Comparison of ENCODE assay signal across 1 cellular context in the genomic region with DNA sequence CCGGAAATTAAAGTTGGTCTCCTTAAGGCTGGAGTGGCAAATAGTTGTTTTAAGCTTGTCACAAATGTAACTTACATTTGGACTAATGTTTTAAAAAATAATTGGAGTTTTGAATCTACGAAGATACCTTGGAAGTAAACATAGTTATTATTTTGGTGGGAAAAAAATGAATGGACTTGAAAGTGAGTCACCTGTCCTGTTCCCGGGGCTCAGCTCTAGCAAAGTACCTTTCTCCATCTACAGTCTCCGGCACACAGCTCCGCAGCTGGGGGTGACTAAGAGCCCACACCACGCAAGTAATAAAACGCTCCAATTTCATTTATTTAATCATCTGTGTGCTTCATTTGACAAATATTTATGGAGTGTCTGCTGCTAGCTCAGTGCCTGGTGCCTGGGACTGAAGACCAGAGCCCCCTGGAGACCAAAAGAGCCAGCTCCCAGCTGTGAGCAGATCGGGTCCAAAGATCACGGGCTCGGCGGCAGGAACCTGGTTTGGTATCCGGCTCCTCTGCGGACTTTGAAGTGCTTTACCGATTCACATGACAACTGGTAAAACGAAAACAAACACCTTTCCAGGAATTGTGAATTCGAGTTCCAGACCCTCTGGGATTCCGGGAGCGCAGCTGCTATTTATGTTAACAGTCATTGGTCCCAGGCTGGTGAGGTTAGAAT.
TF ChIP-seq lines count a peak whose summit lies in the region.

No MANE protein-coding gene starts in this region.

TF ChIP-seq in HepG2, 621 proteins besides CTCF, POLR2A, EP300 and RAD21 (continued from another document and continues in another):
- TF ChIP-seq, protein P1, sequence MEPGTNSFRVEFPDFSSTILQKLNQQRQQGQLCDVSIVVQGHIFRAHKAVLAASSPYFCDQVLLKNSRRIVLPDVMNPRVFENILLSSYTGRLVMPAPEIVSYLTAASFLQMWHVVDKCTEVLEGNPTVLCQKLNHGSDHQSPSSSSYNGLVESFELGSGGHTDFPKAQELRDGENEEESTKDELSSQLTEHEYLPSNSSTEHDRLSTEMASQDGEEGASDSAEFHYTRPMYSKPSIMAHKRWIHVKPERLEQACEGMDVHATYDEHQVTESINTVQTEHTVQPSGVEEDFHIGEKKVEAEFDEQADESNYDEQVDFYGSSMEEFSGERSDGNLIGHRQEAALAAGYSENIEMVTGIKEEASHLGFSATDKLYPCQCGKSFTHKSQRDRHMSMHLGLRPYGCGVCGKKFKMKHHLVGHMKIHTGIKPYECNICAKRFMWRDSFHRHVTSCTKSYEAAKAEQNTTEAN (CRISPR knock-in tag; conservative IDR thresholded peaks at IDR 0.05) = peak; percentile 76
- TF ChIP-seq NFIC (IDR thresholded peaks at IDR 0.05; ENCODE audit: low read length) (peak; percentile 82), TGIF2 (CRISPR knock-in tag; IDR thresholded peaks at IDR 0.05) (peak; percentile 49; the same call in 1 of the 2 replicates), ZBTB1 (CRISPR knock-in tag; IDR thresholded peaks at IDR 0.05; ENCODE audit: borderline replicate concordance) (no peak), ZSCAN20 (CRISPR knock-in tag; IDR thresholded peaks at IDR 0.05; ENCODE audit: borderline replicate concordance) (0 out of 2 replicates have a peak, but pooled peaks have one; percentile 71), ZNF670 (CRISPR knock-in tag; IDR thresholded peaks at IDR 0.05; ENCODE audit: borderline replicate concordance) (0 out of 2 replicates have a peak, but pooled peaks have one; percentile 28), ZNF3 (CRISPR knock-in tag; IDR thresholded peaks at IDR 0.05) (no peak), ZSCAN21 (CRISPR knock-in tag; IDR thresholded peaks at IDR 0.05; ENCODE audit: borderline replicate concordance) (no peak), FOXA1 (IDR thresholded peaks at IDR 0.05) (no peak), FOXA1 (CRISPR knock-in tag; IDR thresholded peaks at IDR 0.05) (peak; percentile 48), FOXC1 (CRISPR knock-in tag; IDR thresholded peaks at IDR 0.05; ENCODE audit: borderline replicate concordance) (no peak), MEIS1 (CRISPR knock-in tag; IDR thresholded peaks at IDR 0.05; ENCODE audit: borderline replicate concordance) (no peak), ZNF12 (CRISPR knock-in tag; IDR thresholded peaks at IDR 0.05) (no peak), THAP11 (CRISPR knock-in tag; IDR thresholded peaks at IDR 0.05) (peak; percentile 51; the same call in 1 of the 2 replicates), FOSL2 (CRISPR knock-in tag; IDR thresholded peaks at IDR 0.05) (peak; percentile 66), TCF7 (IDR thresholded peaks at IDR 0.05; ENCODE audit: low read depth) (peak; percentile 85), YEATS4 (CRISPR knock-in tag; IDR thresholded peaks at IDR 0.05; ENCODE audit: borderline replicate concordance) (peak; percentile 74; the same call in 1 of the 2 replicates), ZNF567 (CRISPR knock-in tag; IDR thresholded peaks at IDR 0.05; ENCODE audit: borderline replicate concordance) (no peak)
- TF ChIP-seq, protein P2, sequence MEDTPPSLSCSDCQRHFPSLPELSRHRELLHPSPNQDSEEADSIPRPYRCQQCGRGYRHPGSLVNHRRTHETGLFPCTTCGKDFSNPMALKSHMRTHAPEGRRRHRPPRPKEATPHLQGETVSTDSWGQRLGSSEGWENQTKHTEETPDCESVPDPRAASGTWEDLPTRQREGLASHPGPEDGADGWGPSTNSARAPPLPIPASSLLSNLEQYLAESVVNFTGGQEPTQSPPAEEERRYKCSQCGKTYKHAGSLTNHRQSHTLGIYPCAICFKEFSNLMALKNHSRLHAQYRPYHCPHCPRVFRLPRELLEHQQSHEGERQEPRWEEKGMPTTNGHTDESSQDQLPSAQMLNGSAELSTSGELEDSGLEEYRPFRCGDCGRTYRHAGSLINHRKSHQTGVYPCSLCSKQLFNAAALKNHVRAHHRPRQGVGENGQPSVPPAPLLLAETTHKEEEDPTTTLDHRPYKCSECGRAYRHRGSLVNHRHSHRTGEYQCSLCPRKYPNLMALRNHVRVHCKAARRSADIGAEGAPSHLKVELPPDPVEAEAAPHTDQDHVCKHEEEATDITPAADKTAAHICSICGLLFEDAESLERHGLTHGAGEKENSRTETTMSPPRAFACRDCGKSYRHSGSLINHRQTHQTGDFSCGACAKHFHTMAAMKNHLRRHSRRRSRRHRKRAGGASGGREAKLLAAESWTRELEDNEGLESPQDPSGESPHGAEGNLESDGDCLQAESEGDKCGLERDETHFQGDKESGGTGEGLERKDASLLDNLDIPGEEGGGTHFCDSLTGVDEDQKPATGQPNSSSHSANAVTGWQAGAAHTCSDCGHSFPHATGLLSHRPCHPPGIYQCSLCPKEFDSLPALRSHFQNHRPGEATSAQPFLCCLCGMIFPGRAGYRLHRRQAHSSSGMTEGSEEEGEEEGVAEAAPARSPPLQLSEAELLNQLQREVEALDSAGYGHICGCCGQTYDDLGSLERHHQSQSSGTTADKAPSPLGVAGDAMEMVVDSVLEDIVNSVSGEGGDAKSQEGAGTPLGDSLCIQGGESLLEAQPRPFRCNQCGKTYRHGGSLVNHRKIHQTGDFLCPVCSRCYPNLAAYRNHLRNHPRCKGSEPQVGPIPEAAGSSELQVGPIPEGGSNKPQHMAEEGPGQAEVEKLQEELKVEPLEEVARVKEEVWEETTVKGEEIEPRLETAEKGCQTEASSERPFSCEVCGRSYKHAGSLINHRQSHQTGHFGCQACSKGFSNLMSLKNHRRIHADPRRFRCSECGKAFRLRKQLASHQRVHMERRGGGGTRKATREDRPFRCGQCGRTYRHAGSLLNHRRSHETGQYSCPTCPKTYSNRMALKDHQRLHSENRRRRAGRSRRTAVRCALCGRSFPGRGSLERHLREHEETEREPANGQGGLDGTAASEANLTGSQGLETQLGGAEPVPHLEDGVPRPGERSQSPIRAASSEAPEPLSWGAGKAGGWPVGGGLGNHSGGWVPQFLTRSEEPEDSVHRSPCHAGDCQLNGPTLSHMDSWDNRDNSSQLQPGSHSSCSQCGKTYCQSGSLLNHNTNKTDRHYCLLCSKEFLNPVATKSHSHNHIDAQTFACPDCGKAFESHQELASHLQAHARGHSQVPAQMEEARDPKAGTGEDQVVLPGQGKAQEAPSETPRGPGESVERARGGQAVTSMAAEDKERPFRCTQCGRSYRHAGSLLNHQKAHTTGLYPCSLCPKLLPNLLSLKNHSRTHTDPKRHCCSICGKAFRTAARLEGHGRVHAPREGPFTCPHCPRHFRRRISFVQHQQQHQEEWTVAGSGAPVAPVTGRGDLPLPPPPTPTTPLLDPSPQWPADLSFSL (CRISPR knock-in tag; IDR thresholded peaks at IDR 0.05) = no peak; the same call in 1 of the 2 replicates
- TF ChIP-seq, protein P3, sequence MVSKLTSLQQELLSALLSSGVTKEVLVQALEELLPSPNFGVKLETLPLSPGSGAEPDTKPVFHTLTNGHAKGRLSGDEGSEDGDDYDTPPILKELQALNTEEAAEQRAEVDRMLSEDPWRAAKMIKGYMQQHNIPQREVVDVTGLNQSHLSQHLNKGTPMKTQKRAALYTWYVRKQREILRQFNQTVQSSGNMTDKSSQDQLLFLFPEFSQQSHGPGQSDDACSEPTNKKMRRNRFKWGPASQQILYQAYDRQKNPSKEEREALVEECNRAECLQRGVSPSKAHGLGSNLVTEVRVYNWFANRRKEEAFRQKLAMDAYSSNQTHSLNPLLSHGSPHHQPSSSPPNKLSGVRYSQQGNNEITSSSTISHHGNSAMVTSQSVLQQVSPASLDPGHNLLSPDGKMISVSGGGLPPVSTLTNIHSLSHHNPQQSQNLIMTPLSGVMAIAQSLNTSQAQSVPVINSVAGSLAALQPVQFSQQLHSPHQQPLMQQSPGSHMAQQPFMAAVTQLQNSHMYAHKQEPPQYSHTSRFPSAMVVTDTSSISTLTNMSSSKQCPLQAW (CRISPR knock-in tag; IDR thresholded peaks at IDR 0.05) = 0 out of 2 replicates have a peak, but pooled peaks have one; percentile 50
- TF ChIP-seq, protein P4, sequence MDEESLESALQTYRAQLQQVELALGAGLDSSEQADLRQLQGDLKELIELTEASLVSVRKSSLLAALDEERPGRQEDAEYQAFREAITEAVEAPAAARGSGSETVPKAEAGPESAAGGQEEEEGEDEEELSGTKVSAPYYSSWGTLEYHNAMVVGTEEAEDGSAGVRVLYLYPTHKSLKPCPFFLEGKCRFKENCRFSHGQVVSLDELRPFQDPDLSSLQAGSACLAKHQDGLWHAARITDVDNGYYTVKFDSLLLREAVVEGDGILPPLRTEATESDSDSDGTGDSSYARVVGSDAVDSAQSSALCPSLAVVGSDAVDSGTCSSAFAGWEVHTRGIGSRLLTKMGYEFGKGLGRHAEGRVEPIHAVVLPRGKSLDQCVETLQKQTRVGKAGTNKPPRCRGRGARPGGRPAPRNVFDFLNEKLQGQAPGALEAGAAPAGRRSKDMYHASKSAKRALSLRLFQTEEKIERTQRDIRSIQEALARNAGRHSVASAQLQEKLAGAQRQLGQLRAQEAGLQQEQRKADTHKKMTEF (CRISPR knock-in tag; IDR thresholded peaks at IDR 0.05) = peak; percentile 85
- TF ChIP-seq, protein P5, sequence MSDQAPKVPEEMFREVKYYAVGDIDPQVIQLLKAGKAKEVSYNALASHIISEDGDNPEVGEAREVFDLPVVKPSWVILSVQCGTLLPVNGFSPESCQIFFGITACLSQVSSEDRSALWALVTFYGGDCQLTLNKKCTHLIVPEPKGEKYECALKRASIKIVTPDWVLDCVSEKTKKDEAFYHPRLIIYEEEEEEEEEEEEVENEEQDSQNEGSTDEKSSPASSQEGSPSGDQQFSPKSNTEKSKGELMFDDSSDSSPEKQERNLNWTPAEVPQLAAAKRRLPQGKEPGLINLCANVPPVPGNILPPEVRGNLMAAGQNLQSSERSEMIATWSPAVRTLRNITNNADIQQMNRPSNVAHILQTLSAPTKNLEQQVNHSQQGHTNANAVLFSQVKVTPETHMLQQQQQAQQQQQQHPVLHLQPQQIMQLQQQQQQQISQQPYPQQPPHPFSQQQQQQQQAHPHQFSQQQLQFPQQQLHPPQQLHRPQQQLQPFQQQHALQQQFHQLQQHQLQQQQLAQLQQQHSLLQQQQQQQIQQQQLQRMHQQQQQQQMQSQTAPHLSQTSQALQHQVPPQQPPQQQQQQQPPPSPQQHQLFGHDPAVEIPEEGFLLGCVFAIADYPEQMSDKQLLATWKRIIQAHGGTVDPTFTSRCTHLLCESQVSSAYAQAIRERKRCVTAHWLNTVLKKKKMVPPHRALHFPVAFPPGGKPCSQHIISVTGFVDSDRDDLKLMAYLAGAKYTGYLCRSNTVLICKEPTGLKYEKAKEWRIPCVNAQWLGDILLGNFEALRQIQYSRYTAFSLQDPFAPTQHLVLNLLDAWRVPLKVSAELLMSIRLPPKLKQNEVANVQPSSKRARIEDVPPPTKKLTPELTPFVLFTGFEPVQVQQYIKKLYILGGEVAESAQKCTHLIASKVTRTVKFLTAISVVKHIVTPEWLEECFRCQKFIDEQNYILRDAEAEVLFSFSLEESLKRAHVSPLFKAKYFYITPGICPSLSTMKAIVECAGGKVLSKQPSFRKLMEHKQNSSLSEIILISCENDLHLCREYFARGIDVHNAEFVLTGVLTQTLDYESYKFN (CRISPR knock-in tag; conservative IDR thresholded peaks at IDR 0.05) = peak; percentile 92
- TF ChIP-seq, protein P6, sequence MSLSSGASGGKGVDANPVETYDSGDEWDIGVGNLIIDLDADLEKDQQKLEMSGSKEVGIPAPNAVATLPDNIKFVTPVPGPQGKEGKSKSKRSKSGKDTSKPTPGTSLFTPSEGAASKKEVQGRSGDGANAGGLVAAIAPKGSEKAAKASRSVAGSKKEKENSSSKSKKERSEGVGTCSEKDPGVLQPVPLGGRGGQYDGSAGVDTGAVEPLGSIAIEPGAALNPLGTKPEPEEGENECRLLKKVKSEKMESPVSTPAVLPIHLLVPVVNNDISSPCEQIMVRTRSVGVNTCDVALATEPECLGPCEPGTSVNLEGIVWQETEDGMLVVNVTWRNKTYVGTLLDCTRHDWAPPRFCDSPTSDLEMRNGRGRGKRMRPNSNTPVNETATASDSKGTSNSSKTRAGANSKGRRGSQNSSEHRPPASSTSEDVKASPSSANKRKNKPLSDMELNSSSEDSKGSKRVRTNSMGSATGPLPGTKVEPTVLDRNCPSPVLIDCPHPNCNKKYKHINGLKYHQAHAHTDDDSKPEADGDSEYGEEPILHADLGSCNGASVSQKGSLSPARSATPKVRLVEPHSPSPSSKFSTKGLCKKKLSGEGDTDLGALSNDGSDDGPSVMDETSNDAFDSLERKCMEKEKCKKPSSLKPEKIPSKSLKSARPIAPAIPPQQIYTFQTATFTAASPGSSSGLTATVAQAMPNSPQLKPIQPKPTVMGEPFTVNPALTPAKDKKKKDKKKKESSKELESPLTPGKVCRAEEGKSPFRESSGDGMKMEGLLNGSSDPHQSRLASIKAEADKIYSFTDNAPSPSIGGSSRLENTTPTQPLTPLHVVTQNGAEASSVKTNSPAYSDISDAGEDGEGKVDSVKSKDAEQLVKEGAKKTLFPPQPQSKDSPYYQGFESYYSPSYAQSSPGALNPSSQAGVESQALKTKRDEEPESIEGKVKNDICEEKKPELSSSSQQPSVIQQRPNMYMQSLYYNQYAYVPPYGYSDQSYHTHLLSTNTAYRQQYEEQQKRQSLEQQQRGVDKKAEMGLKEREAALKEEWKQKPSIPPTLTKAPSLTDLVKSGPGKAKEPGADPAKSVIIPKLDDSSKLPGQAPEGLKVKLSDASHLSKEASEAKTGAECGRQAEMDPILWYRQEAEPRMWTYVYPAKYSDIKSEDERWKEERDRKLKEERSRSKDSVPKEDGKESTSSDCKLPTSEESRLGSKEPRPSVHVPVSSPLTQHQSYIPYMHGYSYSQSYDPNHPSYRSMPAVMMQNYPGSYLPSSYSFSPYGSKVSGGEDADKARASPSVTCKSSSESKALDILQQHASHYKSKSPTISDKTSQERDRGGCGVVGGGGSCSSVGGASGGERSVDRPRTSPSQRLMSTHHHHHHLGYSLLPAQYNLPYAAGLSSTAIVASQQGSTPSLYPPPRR (CRISPR knock-in tag; IDR thresholded peaks at IDR 0.05; ENCODE audit: borderline replicate concordance) = peak; percentile 71; the same call in 1 of the 2 replicates
- TF ChIP-seq, protein P7, sequence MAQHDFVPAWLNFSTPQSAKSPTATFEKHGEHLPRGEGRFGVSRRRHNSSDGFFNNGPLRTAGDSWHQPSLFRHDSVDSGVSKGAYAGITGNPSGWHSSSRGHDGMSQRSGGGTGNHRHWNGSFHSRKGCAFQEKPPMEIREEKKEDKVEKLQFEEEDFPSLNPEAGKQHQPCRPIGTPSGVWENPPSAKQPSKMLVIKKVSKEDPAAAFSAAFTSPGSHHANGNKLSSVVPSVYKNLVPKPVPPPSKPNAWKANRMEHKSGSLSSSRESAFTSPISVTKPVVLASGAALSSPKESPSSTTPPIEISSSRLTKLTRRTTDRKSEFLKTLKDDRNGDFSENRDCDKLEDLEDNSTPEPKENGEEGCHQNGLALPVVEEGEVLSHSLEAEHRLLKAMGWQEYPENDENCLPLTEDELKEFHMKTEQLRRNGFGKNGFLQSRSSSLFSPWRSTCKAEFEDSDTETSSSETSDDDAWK (CRISPR knock-in tag; IDR thresholded peaks at IDR 0.05) = no peak
- TF ChIP-seq, protein P8, sequence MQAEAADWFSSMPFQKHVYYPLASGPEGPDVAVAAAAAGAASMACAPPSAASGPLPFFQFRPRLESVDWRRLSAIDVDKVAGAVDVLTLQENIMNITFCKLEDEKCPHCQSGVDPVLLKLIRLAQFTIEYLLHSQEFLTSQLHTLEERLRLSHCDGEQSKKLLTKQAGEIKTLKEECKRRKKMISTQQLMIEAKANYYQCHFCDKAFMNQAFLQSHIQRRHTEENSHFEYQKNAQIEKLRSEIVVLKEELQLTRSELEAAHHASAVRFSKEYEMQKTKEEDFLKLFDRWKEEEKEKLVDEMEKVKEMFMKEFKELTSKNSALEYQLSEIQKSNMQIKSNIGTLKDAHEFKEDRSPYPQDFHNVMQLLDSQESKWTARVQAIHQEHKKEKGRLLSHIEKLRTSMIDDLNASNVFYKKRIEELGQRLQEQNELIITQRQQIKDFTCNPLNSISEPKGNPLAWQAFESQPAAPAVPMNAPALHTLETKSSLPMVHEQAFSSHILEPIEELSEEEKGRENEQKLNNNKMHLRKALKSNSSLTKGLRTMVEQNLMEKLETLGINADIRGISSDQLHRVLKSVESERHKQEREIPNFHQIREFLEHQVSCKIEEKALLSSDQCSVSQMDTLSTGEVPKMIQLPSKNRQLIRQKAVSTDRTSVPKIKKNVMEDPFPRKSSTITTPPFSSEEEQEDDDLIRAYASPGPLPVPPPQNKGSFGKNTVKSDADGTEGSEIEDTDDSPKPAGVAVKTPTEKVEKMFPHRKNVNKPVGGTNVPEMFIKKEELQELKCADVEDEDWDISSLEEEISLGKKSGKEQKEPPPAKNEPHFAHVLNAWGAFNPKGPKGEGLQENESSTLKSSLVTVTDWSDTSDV (CRISPR knock-in tag; IDR thresholded peaks at IDR 0.05) = no peak
